ENCODE assay signal across 9 cellular contexts in the genomic region with DNA sequence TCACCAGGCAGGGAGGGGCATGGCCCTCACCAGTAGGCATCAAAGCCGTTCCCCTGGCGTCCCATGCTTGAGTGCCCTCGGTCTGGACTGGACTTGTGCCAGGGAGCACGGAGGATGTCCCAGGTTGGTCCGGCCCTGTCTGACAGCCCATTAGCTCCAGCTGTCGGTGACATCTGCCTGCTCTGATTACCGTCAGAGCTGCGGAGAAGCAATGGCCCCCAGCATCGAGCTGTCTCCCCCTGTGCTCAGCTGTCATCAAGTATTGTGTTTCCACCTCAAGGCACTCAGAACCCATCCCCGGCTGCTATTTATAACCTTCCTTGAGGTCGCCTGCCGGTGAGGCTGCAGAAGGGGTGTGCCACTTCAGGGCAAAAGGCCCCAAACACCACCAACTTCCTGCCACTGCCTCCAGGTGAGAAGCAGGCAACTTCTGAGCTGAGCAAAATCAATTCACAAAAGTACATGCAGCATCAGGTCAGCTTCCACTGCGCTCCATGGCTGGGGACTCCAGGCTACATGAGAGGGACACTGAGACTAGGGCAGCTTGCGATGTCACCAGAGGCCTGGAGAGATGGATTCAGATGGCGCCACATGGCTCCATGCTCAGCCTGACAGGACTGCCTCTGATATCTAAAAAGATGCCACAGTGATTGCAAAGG.
DNase-seq lines count a peak whose midpoint lies in the region; ATAC-seq and TF ChIP-seq lines count a peak whose summit lies in the region.
"Had no signal": no experiment of that assay in that cellular context is flagged by ENCODE, and none has a peak within 500 bp of the region (broad histone marks: within the 10 kb centered on the region; RNA-seq: fewer than 3 reads in every experiment).

No MANE protein-coding gene starts in this region.

- no peaks in the 10 kb centered on the region for H3K27me3 ChIP-seq in CD8-positive, alpha-beta T cell (ENCODE audit: insufficient read depth, low read length)

- H3K4me1 ChIP-seq in CD8-positive, alpha-beta T cell (ENCODE audit: insufficient read depth, low read length), result peaks cover 38% of the 10 kb centered on the region

- ATAC-seq in CD8-positive, alpha-beta T cell, result peak; percentile 95
- no peak for ATAC-seq in GM21529 (IDR thresholded peaks at IDR 0.05; ENCODE audit: unreplicated experiment)

- no peaks in the 10 kb centered on the region for H3K36me3 Mint-ChIP-seq in CD8-positive, alpha-beta T cell

- H3K27me3 Mint-ChIP-seq in CD8-positive, alpha-beta T cell (ENCODE audit: low read depth), result no peaks in the 10 kb centered on the region

- H3K36me3 ChIP-seq in CD8-positive, alpha-beta T cell (ENCODE audit: insufficient read depth, low read length), result no peaks in the 10 kb centered on the region

- POLR2A ChIA-PET in CD8-positive, alpha-beta T cell (lab: Charles Lee), result no interaction called here

- H3K4me3 ChIP-seq in CD8-positive, alpha-beta T cell (ENCODE audit: low read depth, low read length), result no peak overlapping the region

- H3K4me3 Mint-ChIP-seq in CD8-positive, alpha-beta T cell, result peak overlapping the region; percentile 47

- peak overlapping the region; percentile 24 for H3K27ac ChIP-seq in CD8-positive, alpha-beta T cell (ENCODE audit: low read depth, low read length)

- CTCF ChIA-PET in CD8-positive, alpha-beta T cell (lab: Charles Lee), result interaction anchor here (0.6 to 2.0 kb wide), 4 partner anchors 18 to 1474 kb away, joined by 3 to 9 read pairs (median 4); no protein-coding TSS in a partner anchor

- H3K9me3 ChIP-seq in CD8-positive, alpha-beta T cell (ENCODE audit: low read length), result no peaks in the 10 kb centered on the region

- H3K9me3 Mint-ChIP-seq in CD8-positive, alpha-beta T cell, result no peaks in the 10 kb centered on the region

- peak overlapping the region; percentile 93 for H3K27ac Mint-ChIP-seq in CD8-positive, alpha-beta T cell

- no peak for TF ChIP-seq CTCF in CD8-positive, alpha-beta T cell (IDR thresholded peaks at IDR 0.05)

- intact Hi-C loops in CD8-positive, alpha-beta T cell (cut with DNase I, micrococcal nuclease), result no loop called here

- H3K4me1 Mint-ChIP-seq in CD8-positive, alpha-beta T cell (ENCODE audit: low read depth), result peaks cover 57% of the 10 kb centered on the region

- peak; percentile 17 to 76 (median 39) for DNase-seq in CD8-positive, alpha-beta T cell
- DNase-seq in GM19238 (ENCODE audit: insufficient read length, low spot score) (peak; percentile 30), NCI-H187 treated with DMSO at 0.1 percent for 48 hours (lab: John Stamatoyannopoulos, UW) (peak; percentile 49), glomerular visceral epithelial cell (ENCODE audit: extremely low spot score) (peak; percentile 26), dermis blood vessel endothelial cell (no peak), NOMO-1 treated with DMSO at 0.1 percent for 48 hours (lab: John Stamatoyannopoulos, UW; ENCODE audit: unreplicated experiment) (no peak), midbrain (lab: John Stamatoyannopoulos, UW) (no peak)
- DNase-seq: GF-D8 had no signal

Comparison
In these comparisons a context has a peak if more than half of its experiments do, and no peak if none do; other contexts are left out.
1. DNase-seq: peak in CD8-positive, alpha-beta T cell (7 of 7), GM19238 (single experiment), NCI-H187 treated with DMSO at 0.1 percent for 48 hours (single experiment) and glomerular visceral epithelial cell (single experiment); none in dermis blood vessel endothelial cell (single experiment), NOMO-1 treated with DMSO at 0.1 percent for 48 hours (single experiment) and midbrain (single experiment).